ENCODE assay signal across 16 cellular contexts in the genomic region with DNA sequence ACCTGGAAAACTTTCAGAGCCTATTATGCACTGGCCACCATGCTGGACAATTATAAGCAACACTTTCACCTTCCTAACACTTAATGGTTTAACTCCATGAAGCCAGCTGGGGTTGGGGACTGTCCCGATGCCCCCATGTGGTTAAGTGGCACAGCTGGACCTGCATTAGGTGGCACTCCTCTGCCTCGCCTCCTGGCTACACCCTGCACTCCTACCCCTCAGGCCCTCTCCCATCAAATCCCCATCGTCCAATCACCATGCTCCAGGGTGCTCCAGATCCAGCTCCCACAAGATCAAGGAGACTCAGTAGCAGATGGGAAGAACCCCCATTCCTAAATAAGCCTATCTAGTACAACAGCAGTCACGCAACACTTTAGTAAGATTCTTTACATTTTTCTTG.
"Had no signal": no experiment of that assay in that cellular context is flagged by ENCODE, and none has a peak within 500 bp of the region (broad histone marks: within the 10 kb centered on the region; RNA-seq: fewer than 3 reads in every experiment).

No MANE protein-coding gene starts in this region.

- H3K36me3 ChIP-seq: ovary had no signal

- H3K27me3 Mint-ChIP-seq: activated CD4-positive, alpha-beta memory T cell treated with anti-CD3 and anti-CD28 coated beads, Interleukin-2, amount 10 ng/mL, durations not matched to agents 7 days and 5 days; activated naive CD8-positive, alpha-beta T cell treated with anti-CD3 and anti-CD28 coated beads for 36 hours; brain; dendritic cell treated with granulocyte-macrophage colony-stimulating factor and Interleukin-4, amounts not matched to agents 40 ng/mL and 50 ng/mL, for 4 days had no signal

- H3K4me1 Mint-ChIP-seq: activated naive CD8-positive, alpha-beta T cell treated with anti-CD3 and anti-CD28 coated beads for 36 hours; brain; nephron had no signal

- H3K27ac ChIP-seq: epithelial cell of prostate, ovary, sigmoid colon had no signal

- H3K27ac Mint-ChIP-seq: activated CD4-positive, alpha-beta memory T cell treated with anti-CD3 and anti-CD28 coated beads, Interleukin-2, amount 10 ng/mL, durations not matched to agents 7 days and 5 days; activated naive CD8-positive, alpha-beta T cell treated with anti-CD3 and anti-CD28 coated beads for 36 hours; activated T-helper 1 cell treated with anti-CD3 and anti-CD28 coated beads, Interleukin-12 subunit alpha, Interleukin-12 subunit beta, Interleukin-2, Interleukin-4 antibody, amounts not matched to agents 30 ng/mL and 10 ng/mL and 1 ng/mL, durations not matched to agents 14 hours and 24 hours and 36 hours; brain; dendritic cell treated with granulocyte-macrophage colony-stimulating factor and Interleukin-4, amounts not matched to agents 40 ng/mL and 50 ng/mL, for 4 days; nephron had no signal

- DNase-seq: activated CD4-positive, alpha-beta memory T cell treated with anti-CD3 and anti-CD28 coated beads, Interleukin-2, amount 10 ng/mL, durations not matched to agents 7 days and 5 days; activated CD8-positive, alpha-beta memory T cell treated with anti-CD3 and anti-CD28 coated beads, Interleukin-2, amount 50 U/mL, for 4 hours; activated naive CD8-positive, alpha-beta T cell treated with anti-CD3 and anti-CD28 coated beads for 36 hours; amygdala; effector memory CD4-positive, alpha-beta T cell; foreskin melanocyte; mesendoderm; ovary; sigmoid colon; stimulated activated CD4-positive, alpha-beta T cell treated with anti-CD3 and anti-CD28 coated beads, Interleukin-1b, Interleukin-23, amount 100 ng/mL, for 48 hours; T-helper 1 cell had no signal

- H3K9me3 ChIP-seq: ovary, sigmoid colon had no signal

- H3K9me3 Mint-ChIP-seq: activated CD4-positive, alpha-beta memory T cell treated with anti-CD3 and anti-CD28 coated beads, Interleukin-2, amount 10 ng/mL, durations not matched to agents 7 days and 5 days; activated naive CD8-positive, alpha-beta T cell treated with anti-CD3 and anti-CD28 coated beads for 36 hours; activated T-helper 1 cell treated with anti-CD3 and anti-CD28 coated beads, Interleukin-12 subunit alpha, Interleukin-12 subunit beta, Interleukin-2, Interleukin-4 antibody, amounts not matched to agents 30 ng/mL and 10 ng/mL and 1 ng/mL, durations not matched to agents 14 hours and 24 hours and 36 hours; brain; dendritic cell treated with granulocyte-macrophage colony-stimulating factor and Interleukin-4, amounts not matched to agents 40 ng/mL and 50 ng/mL, for 4 days; nephron had no signal

- H3K4me3 Mint-ChIP-seq: activated CD4-positive, alpha-beta memory T cell treated with anti-CD3 and anti-CD28 coated beads, Interleukin-2, amount 10 ng/mL, durations not matched to agents 7 days and 5 days; activated naive CD8-positive, alpha-beta T cell treated with anti-CD3 and anti-CD28 coated beads for 36 hours; activated T-helper 1 cell treated with anti-CD3 and anti-CD28 coated beads, Interleukin-12 subunit alpha, Interleukin-12 subunit beta, Interleukin-2, Interleukin-4 antibody, amounts not matched to agents 30 ng/mL and 10 ng/mL and 1 ng/mL, durations not matched to agents 14 hours and 24 hours and 36 hours; dendritic cell treated with granulocyte-macrophage colony-stimulating factor and Interleukin-4, amounts not matched to agents 40 ng/mL and 50 ng/mL, for 4 days; nephron had no signal

- H3K27me3 ChIP-seq: ovary, sigmoid colon had no signal

- H3K4me3 ChIP-seq: ovary, sigmoid colon had no signal
